Comparison of ENCODE assay signal across 24 cellular contexts in the genomic region with DNA sequence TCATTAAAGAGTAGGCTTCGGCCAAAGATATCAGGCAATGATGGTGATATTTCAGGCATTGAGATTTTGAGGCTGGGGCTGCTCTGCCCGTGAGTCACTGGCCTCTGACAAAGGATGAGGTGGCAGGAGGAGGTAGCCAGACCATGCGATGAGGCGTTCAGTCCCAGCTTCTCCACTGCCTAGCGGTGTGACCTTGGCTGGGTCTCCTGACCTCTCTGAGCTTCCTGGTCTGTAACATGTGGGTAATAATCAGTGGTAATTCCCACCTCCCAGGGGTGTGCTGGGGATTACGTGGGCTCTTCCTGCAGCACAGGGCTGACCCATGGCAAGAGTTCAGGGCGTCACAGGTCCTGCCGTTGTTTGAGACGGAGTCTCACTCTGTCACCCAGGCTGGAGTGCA.
DNase-seq lines count a peak whose midpoint lies in the region; ATAC-seq and TF ChIP-seq lines count a peak whose summit lies in the region.
"Had no signal": no experiment of that assay in that cellular context is flagged by ENCODE, and none has a peak within 500 bp of the region (broad histone marks: within the 10 kb centered on the region; RNA-seq: fewer than 3 reads in every experiment).

No MANE protein-coding gene starts in this region.

- RAD21 ChIA-PET in HCT116 (lab: Charles Lee; ENCODE audit: low non-redundant PET in 1 of 2, low total read pairs in 2 of 2, uncharacterized antibody in 2 of 2, unreplicated experiment in 2 of 2) = interaction anchor here in 1 of 2 experiments (0.6 kb wide), 1 partner anchor 321 kb away, joined by 4 read pairs; no protein-coding TSS in a partner anchor

- CTCF ChIA-PET in HCT116 (lab: Charles Lee) = no interaction called here

- H4K20me1 ChIP-seq in HCT116 (ENCODE audit: insufficient read depth) (no peaks in the 10 kb centered on the region), osteoblast (ENCODE audit: insufficient read depth, low read length) (no peaks in the 10 kb centered on the region)

- H3K9me3 ChIP-seq in HCT116 (ENCODE audit: control insufficient read depth in 1 of 2, insufficient read depth in 1 of 2, low read depth in 1 of 2, low read length in 2 of 2) (no peaks in the 10 kb centered on the region), osteoblast (ENCODE audit: low read depth, low read length) (no peaks in the 10 kb centered on the region), gastrocnemius medialis (no peaks in the 10 kb centered on the region)
- H3K9me3 ChIP-seq: Caco-2, psoas muscle, uterus had no signal

- no peak for TF ChIP-seq POLR2A in HCT116 (IDR thresholded peaks at IDR 0.05; ENCODE audit: borderline replicate concordance, extremely low read depth, insufficient read depth, insufficient read length)
- no peak for TF ChIP-seq POLR2A in gastrocnemius medialis (IDR thresholded peaks at IDR 0.05)

- in situ Hi-C loops in gastrocnemius medialis (cut with MboI; ENCODE audit: low sequenced_read_pairs in 4 of 4) = no loop called here

- no peaks in the 10 kb centered on the region for H3K27me3 ChIP-seq in HCT116 (ENCODE audit: insufficient read depth, low read length)
- H3K27me3 ChIP-seq in osteoblast (ENCODE audit: insufficient read depth, low read length) = peaks cover 39% of the 10 kb centered on the region
- peaks cover 19 to 33% (median 24%) of the 10 kb centered on the region in 3 donors for H3K27me3 ChIP-seq in gastrocnemius medialis
- H3K27me3 ChIP-seq: uterus had no signal

- ATAC-seq in HCT116 (peak; percentile 51), gastrocnemius medialis (no peak), Right ventricle myocardium inferior (no peak)
- ATAC-seq: left lobe of liver, psoas muscle had no signal

- intact Hi-C loops in HCT116 (cut with micrococcal nuclease) (no loop called here), gastrocnemius medialis (cut with DNase I; ENCODE audit: low total_unique reads) (no loop called here), Right ventricle myocardium inferior (cut with DNase I) (no loop called here)

- POLR2A ChIA-PET in HCT116 (lab: Charles Lee) = no interaction called here

- no peaks in the 10 kb centered on the region for H3K36me3 ChIP-seq in HCT116 (ENCODE audit: control insufficient read depth in 1 of 2, insufficient read depth in 2 of 2, low read length in 2 of 2)
- no peaks in the 10 kb centered on the region for H3K36me3 ChIP-seq in osteoblast (ENCODE audit: insufficient read depth, low read length)
- H3K36me3 ChIP-seq in gastrocnemius medialis = no peaks in the 10 kb centered on the region
- H3K36me3 ChIP-seq: uterus had no signal

- H3K79me2 ChIP-seq in HCT116 (ENCODE audit: insufficient read depth, low read length) (no peaks in the 10 kb centered on the region), osteoblast (ENCODE audit: insufficient read depth, low read length) (no peaks in the 10 kb centered on the region)

- no peak overlapping the region for H3K9ac ChIP-seq in HCT116 (ENCODE audit: low read length)
- H3K9ac ChIP-seq: KMS-11 had no signal

- H3K9me2 ChIP-seq in HCT116 (ENCODE audit: insufficient read depth) = no peaks in the 10 kb centered on the region

- H3K27ac ChIP-seq in HCT116 (ENCODE audit: low read depth, low read length) (no peak overlapping the region), osteoblast (ENCODE audit: low read depth, low read length) (no peak overlapping the region), gastrocnemius medialis (no peak overlapping the region)
- H3K27ac ChIP-seq: C4-2B, KMS-11, psoas muscle, uterus had no signal

- TF ChIP-seq CTCF in HCT116 (IDR thresholded peaks at IDR 0.05 in 2 of 3, conservative IDR thresholded peaks at IDR 0.05 in 1 of 3; ENCODE audit: borderline replicate concordance in 1 of 3, insufficient read depth in 1 of 3, low read depth in 2 of 3, low read length in 2 of 3) (0 out of 6 replicates have a peak, but pooled peaks of 1 of the 3 experiments have one; percentile 14), choroid plexus epithelial cell (conservative IDR thresholded peaks at IDR 0.05; ENCODE audit: low read depth, low read length) (no peak), osteoblast (IDR thresholded peaks at IDR 0.05; ENCODE audit: extremely low read depth, low read depth, low read length) (no peak), gastrocnemius medialis (IDR thresholded peaks at IDR 0.05 in 4 of 5, conservative IDR thresholded peaks at IDR 0.05 in 1 of 5) (no peak)

- DNase-seq in HCT116 (ENCODE audit: low read depth, low spot score) = no peak
- DNase-seq in RPMI7951 (ENCODE audit: low read depth) = peak; percentile 52
- peak; percentile 5 for DNase-seq in choroid plexus epithelial cell (ENCODE audit: low read depth)
- peak; percentile 88 for DNase-seq in osteoblast (ENCODE audit: insufficient read length, low spot score, missing footprints)
- DNase-seq in gastrocnemius medialis = no peak
- DNase-seq in GF-D8 (lab: John Stamatoyannopoulos, UW) = no peak
- DNase-seq in activated CD4-positive, CD25-positive, alpha-beta regulatory T cell (lab: John Stamatoyannopoulos, UW) = no peak
- no peak for DNase-seq in Right ventricle myocardium inferior (ENCODE audit: missing footprints)
- DNase-seq: activated CD4-positive, alpha-beta T cell treated with anti-CD3 and anti-CD28 coated beads, Interleukin-2, amount 50 U/mL, for 1 hour; amygdala; Caco-2; DND-41; GOT3; hypothalamus; immature natural killer cell; mesendoderm; NCI-H1436; NCI-H345; psoas muscle; stimulated activated naive CD4-positive, alpha-beta T cell treated with Interleukin-2 at 50 U/mL for 16 hours; uterus had no signal

- H3K4me2 ChIP-seq in HCT116 (ENCODE audit: low read length) (no peak overlapping the region), osteoblast (ENCODE audit: insufficient read depth, low read length) (no peak overlapping the region)
- H3K4me2 ChIP-seq: KMS-11 had no signal

- 0 out of 2 replicates have a peak, but pooled peaks have one; percentile 17 for TF ChIP-seq RAD21 in HCT116 (IDR thresholded peaks at IDR 0.05; ENCODE audit: low read depth)

- H2AFZ ChIP-seq in HCT116 (ENCODE audit: low read depth, low read length, poor library complexity, severe bottlenecking) (no peak overlapping the region), osteoblast (ENCODE audit: low read length) (no peak overlapping the region)

- BruUV-seq in HCT116 (replicated peaks; lab: Mats Ljungman, UMichigan) = no TSS peak

- H3K4me1 ChIP-seq in HCT116 (ENCODE audit: control insufficient read depth in 1 of 2, insufficient read depth in 2 of 2, low read length in 2 of 2) = peaks cover 2 to 12% of the 10 kb centered on the region in 2 experiments; a peak in 1 of 4 replicates
- no peaks in the 10 kb centered on the region for H3K4me1 ChIP-seq in osteoblast (ENCODE audit: insufficient read depth, low read length)
- H3K4me1 ChIP-seq in gastrocnemius medialis = no peaks in the 10 kb centered on the region
- H3K4me1 ChIP-seq: Caco-2, psoas muscle, uterus had no signal

- no peak overlapping the region for H3K4me3 ChIP-seq in HCT116 (replicated peaks in 1 of 2; ENCODE audit: low read depth in 1 of 2, low read length in 2 of 2)
- H3K4me3 ChIP-seq in choroid plexus epithelial cell (ENCODE audit: low read depth, low read length) = no peak overlapping the region
- H3K4me3 ChIP-seq in osteoblast (ENCODE audit: insufficient read depth, low read length) = no peak overlapping the region
- no peak overlapping the region for H3K4me3 ChIP-seq in gastrocnemius medialis
- H3K4me3 ChIP-seq: psoas muscle, uterus had no signal

TF ChIP-seq in HCT116, 20 proteins besides CTCF, POLR2A, EP300 and RAD21 (continues in another document):
- TF ChIP-seq YY1 (IDR thresholded peaks at IDR 0.05; ENCODE audit: extremely low read depth, insufficient replicate concordance, low read depth, low read length) (no peak), POLR2AphosphoS5 (IDR thresholded peaks at IDR 0.05; ENCODE audit: low read depth, low read length) (no peak), EZH2phosphoT487 (IDR thresholded peaks at IDR 0.05; ENCODE audit: borderline replicate concordance) (no peak), ATF3 (IDR thresholded peaks at IDR 0.05) (no peak), ZNF274 (IDR thresholded peaks at IDR 0.05; ENCODE audit: low read depth, low read length) (no peak), EZH2 (IDR thresholded peaks at IDR 0.05) (no peak), JUND (IDR thresholded peaks at IDR 0.05) (no peak), EGR1 (IDR thresholded peaks at IDR 0.05; ENCODE audit: low read depth) (no peak), CEBPB (IDR thresholded peaks at IDR 0.05; ENCODE audit: low read depth) (no peak), SRF (IDR thresholded peaks at IDR 0.05; ENCODE audit: low read depth) (no peak), CBX3 (IDR thresholded peaks at IDR 0.05; ENCODE audit: low read depth) (no peak), FOSL1 (IDR thresholded peaks at IDR 0.05; ENCODE audit: low read depth) (no peak), SIN3A (IDR thresholded peaks at IDR 0.05; ENCODE audit: low read depth) (no peak), ZFX (IDR thresholded peaks at IDR 0.05) (no peak), MAX (IDR thresholded peaks at IDR 0.05) (no peak), ELF1 (IDR thresholded peaks at IDR 0.05; ENCODE audit: borderline replicate concordance, low read depth) (no peak), SP1 (IDR thresholded peaks at IDR 0.05; ENCODE audit: low read depth) (no peak)
- TF ChIP-seq, protein P1, sequence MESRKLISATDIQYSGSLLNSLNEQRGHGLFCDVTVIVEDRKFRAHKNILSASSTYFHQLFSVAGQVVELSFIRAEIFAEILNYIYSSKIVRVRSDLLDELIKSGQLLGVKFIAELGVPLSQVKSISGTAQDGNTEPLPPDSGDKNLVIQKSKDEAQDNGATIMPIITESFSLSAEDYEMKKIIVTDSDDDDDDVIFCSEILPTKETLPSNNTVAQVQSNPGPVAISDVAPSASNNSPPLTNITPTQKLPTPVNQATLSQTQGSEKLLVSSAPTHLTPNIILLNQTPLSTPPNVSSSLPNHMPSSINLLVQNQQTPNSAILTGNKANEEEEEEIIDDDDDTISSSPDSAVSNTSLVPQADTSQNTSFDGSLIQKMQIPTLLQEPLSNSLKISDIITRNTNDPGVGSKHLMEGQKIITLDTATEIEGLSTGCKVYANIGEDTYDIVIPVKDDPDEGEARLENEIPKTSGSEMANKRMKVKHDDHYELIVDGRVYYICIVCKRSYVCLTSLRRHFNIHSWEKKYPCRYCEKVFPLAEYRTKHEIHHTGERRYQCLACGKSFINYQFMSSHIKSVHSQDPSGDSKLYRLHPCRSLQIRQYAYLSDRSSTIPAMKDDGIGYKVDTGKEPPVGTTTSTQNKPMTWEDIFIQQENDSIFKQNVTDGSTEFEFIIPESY (IDR thresholded peaks at IDR 0.05; ENCODE audit: extremely low read depth, insufficient replicate concordance, low read length) = no peak

Comparison
In these comparisons a context has a peak if more than half of its experiments do, and no peak if none do; other contexts are left out.
1. DNase-seq: peak in RPMI7951 (single experiment), choroid plexus epithelial cell (single experiment) and osteoblast (single experiment); none in HCT116 (single experiment), gastrocnemius medialis (0 of 2), GF-D8 (single experiment), activated CD4-positive, CD25-positive, alpha-beta regulatory T cell (0 of 4) and Right ventricle myocardium inferior (single experiment).